ENCODE assay signal across 9 cellular contexts in the genomic region with DNA sequence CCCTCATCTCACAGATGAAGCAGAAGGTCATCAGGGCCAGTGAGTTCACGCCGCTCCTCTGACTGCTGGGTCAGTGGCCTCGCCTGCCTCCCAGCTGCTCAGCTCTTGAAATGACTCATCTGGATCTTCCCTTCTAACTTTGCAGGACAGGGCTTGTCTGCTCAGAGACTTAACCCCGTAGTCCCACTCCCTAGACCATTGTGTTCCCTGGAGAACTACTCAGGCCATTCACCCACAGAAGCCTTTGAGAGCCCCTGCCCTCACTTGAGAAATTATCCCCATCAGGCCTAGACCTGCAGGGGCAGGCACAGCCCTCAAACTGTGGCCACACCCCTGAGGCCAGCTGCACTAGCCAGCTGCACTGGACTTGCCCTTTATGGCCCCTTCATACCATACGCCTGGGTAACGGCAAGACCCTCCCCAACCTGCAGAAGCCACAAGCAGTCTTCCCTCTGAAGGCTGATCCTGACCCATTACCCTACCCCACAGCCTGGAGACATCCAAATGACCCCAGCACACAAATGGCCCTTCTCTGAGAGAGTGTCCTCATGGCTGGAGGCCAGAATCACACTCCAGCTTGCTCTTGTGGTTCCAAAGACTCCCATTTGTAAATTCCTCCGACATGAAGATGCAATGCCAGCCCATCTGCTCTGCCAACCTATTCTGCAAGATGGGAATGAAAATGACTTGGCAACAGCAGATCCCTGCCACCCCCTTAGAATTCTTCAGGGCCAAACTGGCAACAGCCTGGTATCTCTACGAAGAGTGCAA. TPM values are rescaled to one million over a fixed set of nuclear protein-coding genes. Genes with fewer than 3 reads are reported as not detected.
A peak's percentile ranks its signal among the peaks of the same experiment; 100 is the strongest.
DNase-seq lines count a peak whose midpoint lies in the region; ATAC-seq and TF ChIP-seq lines count a peak whose summit lies in the region.
"Had no signal": no experiment of that assay in that cellular context is flagged by ENCODE, and none has a peak within 500 bp of the region (broad histone marks: within the 10 kb centered on the region; RNA-seq: fewer than 3 reads in every experiment).

No MANE protein-coding gene starts in this region.

- no peak overlapping the region for H3K27ac ChIP-seq in WERI-Rb-1
- H3K27ac ChIP-seq: SK-N-MC had no signal

- no peaks in the 10 kb centered on the region for H3K27me3 ChIP-seq in WERI-Rb-1 (ENCODE audit: insufficient read depth, low read depth, severe bottlenecking)

- no peaks in the 10 kb centered on the region for H3K9me3 ChIP-seq in WERI-Rb-1 (ENCODE audit: severe bottlenecking)

- H3K4me3 ChIP-seq in choroid plexus epithelial cell (ENCODE audit: low read depth, low read length) (no peak overlapping the region), WERI-Rb-1 (ENCODE audit: low read depth, low read length) (no peak overlapping the region)
- H3K4me3 ChIP-seq: SK-N-MC had no signal

- ATAC-seq in GM19023 (IDR thresholded peaks at IDR 0.05; ENCODE audit: unreplicated experiment): peak; percentile 82
- peak; percentile 63 for ATAC-seq in HG03354 (IDR thresholded peaks at IDR 0.05; ENCODE audit: poor library complexity, severe bottlenecking, unreplicated experiment)
- no peak for ATAC-seq in HG03457 (IDR thresholded peaks at IDR 0.05; ENCODE audit: unreplicated experiment)

- H3K36me3 ChIP-seq in WERI-Rb-1: no peaks in the 10 kb centered on the region

- no peak for TF ChIP-seq CTCF in choroid plexus epithelial cell (conservative IDR thresholded peaks at IDR 0.05; ENCODE audit: low read depth, low read length)
- TF ChIP-seq CTCF in WERI-Rb-1 (IDR thresholded peaks at IDR 0.05; ENCODE audit: low read depth, low read length): no peak

- DNase-seq in choroid plexus epithelial cell (ENCODE audit: low read depth) (peak; percentile 56), myocyte (ENCODE audit: low read depth) (peak; percentile 98), WERI-Rb-1 (no peak), SHP77 treated with DMSO at 0.1 percent for 48 hours (lab: John Stamatoyannopoulos, UW) (no peak), NCI-H1092 treated with DMSO at 0.1 percent for 48 hours (lab: John Stamatoyannopoulos, UW) (no peak)

RNA-seq across cellular contexts. Expression of gene RCSD1, which starts 33.2 kb away (rescaled TPM):
- 121 and 176 TPM in 2 replicates for total RNA-seq in myocyte
- 30.1 TPM for polyA plus RNA-seq in myocyte (2012)

RNA-seq across cellular contexts. Expression of gene MPZL1, which starts 58.6 kb away (rescaled TPM):
- total RNA-seq in myocyte: 38.6 and 39.3 TPM in 2 replicates
- polyA plus RNA-seq in myocyte (2012): 129 TPM

Comparison
In these comparisons a context has a peak if more than half of its experiments do, and no peak if none do; other contexts are left out.
1. DNase-seq: peak in choroid plexus epithelial cell (single experiment) and myocyte (single experiment); none in WERI-Rb-1 (single experiment), SHP77 treated with DMSO at 0.1 percent for 48 hours (single experiment) and NCI-H1092 treated with DMSO at 0.1 percent for 48 hours (single experiment).